8 cellular contexts compared by ENCODE assay signal in genomic region chr4:95510145-95510544, GRCh38. TPM values are rescaled to one million over a fixed set of nuclear protein-coding genes. Genes with fewer than 3 reads are reported as not detected.
DNase-seq lines count a peak whose midpoint lies in the region; ATAC-seq and TF ChIP-seq lines count a peak whose summit lies in the region.

No MANE protein-coding gene starts in this region.

- no TSS peak for BruUV-seq in Calu3 (replicated peaks; lab: Mats Ljungman, UMichigan)

- H3K4me1 Mint-ChIP-seq in Calu3 (ENCODE audit: low read depth, unreplicated experiment) = no peaks in the 10 kb centered on the region

- no peak overlapping the region for H3K27ac Mint-ChIP-seq in Calu3 (ENCODE audit: unreplicated experiment)

- H3K9me3 Mint-ChIP-seq in Calu3 (ENCODE audit: low read depth, unreplicated experiment) = no peaks in the 10 kb centered on the region

- no peak for TF ChIP-seq CTCF in Calu3 (IDR thresholded peaks at IDR 0.05; ENCODE audit: unreplicated experiment)

- CTCF ChIA-PET in Calu3 (lab: Charles Lee) = interaction anchor here (0.5 to 1.0 kb wide), 2 partner anchors 331 to 664 kb away, joined by 3 read pairs; no protein-coding TSS in a partner anchor

- in situ Hi-C loops in G401 (cut with HindIII; ENCODE audit: low sequenced_read_pairs) = no loop called here

- DNase-seq in G401 (ENCODE audit: low spot score) (peak; percentile 44), astrocyte of the hippocampus (ENCODE audit: low read depth, low spot score) (peak; percentile 51), medulla oblongata (ENCODE audit: extremely low spot score) (peak; percentile 61), NCI-H524 treated with DMSO at 0.1 percent for 48 hours (lab: John Stamatoyannopoulos, UW) (no peak), T1000 (lab: John Stamatoyannopoulos, UW) (no peak), Calu3 (no peak)
- peak; percentile 16 for DNase-seq in Jurkat, Clone E6-1 (ENCODE audit: low read depth, low spot score)

- H3K27me3 Mint-ChIP-seq in Calu3 (ENCODE audit: unreplicated experiment) = no peaks in the 10 kb centered on the region

- no peak overlapping the region for H3K4me3 ChIP-seq in Jurkat, Clone E6-1 (ENCODE audit: low read length)

- intact Hi-C loops in Calu3 (cut with micrococcal nuclease; ENCODE audit: unreplicated experiment) = loop anchor here (5.0 kb wide), 1 partner anchor 343 kb away; no protein-coding TSS in a partner anchor

- ATAC-seq in HG03378 (IDR thresholded peaks at IDR 0.05; ENCODE audit: unreplicated experiment) = no peak

- H3K36me3 Mint-ChIP-seq in Calu3 (ENCODE audit: insufficient read depth, unreplicated experiment) = no peaks in the 10 kb centered on the region

- no peak overlapping the region for H3K4me3 Mint-ChIP-seq in Calu3 (ENCODE audit: low read depth, unreplicated experiment)

RNA-seq across cellular contexts. Expression of gene UNC5C, which starts 38.6 kb away (rescaled TPM):
- not detected in 2 replicates for total RNA-seq in G401 (2014; rRNA removed; shearing (Covaris generic))
- polyA plus RNA-seq in Jurkat, Clone E6-1 (2012; ENCODE audit: insufficient read depth, insufficient read length) = not detected
- total RNA-seq in Calu3 (2022) = not detected in 2 replicates

Comparison
In these comparisons a context has a peak if more than half of its experiments do, and no peak if none do; other contexts are left out.
1. DNase-seq: peak in G401 (single experiment), Jurkat, Clone E6-1 (single experiment), astrocyte of the hippocampus (single experiment) and medulla oblongata (single experiment); none in NCI-H524 treated with DMSO at 0.1 percent for 48 hours (single experiment), T1000 (single experiment) and Calu3 (single experiment).